Comparison of ENCODE assay signal across 9 cellular contexts in genomic region chr2:67650292-67651133, GRCh38.
DNase-seq lines count a peak whose midpoint lies in the region.
"Had no signal": no experiment of that assay in that cellular context is flagged by ENCODE, and none has a peak within 500 bp of the region (broad histone marks: within the 10 kb centered on the region; RNA-seq: fewer than 3 reads in every experiment).

No MANE protein-coding gene starts in this region.

- no peaks in the 10 kb centered on the region for H3K36me3 ChIP-seq in skeletal muscle tissue (ENCODE audit: control insufficient read depth in 3 of 3, insufficient read depth in 3 of 3, low read length in 3 of 3)

- peaks cover 0 to 4% (median 0%) of the 10 kb centered on the region in 3 donors for H3K9me3 ChIP-seq in skeletal muscle tissue (ENCODE audit: control insufficient read depth in 3 of 3, low read length in 3 of 3)

- peak overlapping the region in 3 of 5 donors; percentile 33 to 61 (median 42) for H3K4me3 Mint-ChIP-seq in immature natural killer cell
- H3K4me3 Mint-ChIP-seq: dendritic cell treated with granulocyte-macrophage colony-stimulating factor and Interleukin-4, amounts not matched to agents 40 ng/mL and 50 ng/mL, for 4 days had no signal

- H3K9me3 Mint-ChIP-seq in immature natural killer cell, result peaks cover 2 to 6% (median 5%) of the 10 kb centered on the region in 6 donors

- peak overlapping the region; percentile 81 for H3K27ac ChIP-seq in skeletal muscle tissue (ENCODE audit: low read depth, low read length)

- H3K4me1 ChIP-seq in skeletal muscle tissue (ENCODE audit: control insufficient read depth in 3 of 3, insufficient read depth in 3 of 3, low read length in 3 of 3), result peaks cover 18 to 24% (median 23%) of the 10 kb centered on the region in 3 donors

- H3K36me3 Mint-ChIP-seq in immature natural killer cell, result peaks cover 0 to 7% (median 0%) of the 10 kb centered on the region in 3 donors

- H3K27me3 Mint-ChIP-seq in immature natural killer cell (ENCODE audit: low read depth in 3 of 3), result peaks cover 0 to 4% (median 0%) of the 10 kb centered on the region in 3 donors
- H3K27me3 Mint-ChIP-seq: dendritic cell treated with granulocyte-macrophage colony-stimulating factor and Interleukin-4, amounts not matched to agents 40 ng/mL and 50 ng/mL, for 4 days had no signal

- H3K27ac Mint-ChIP-seq in immature natural killer cell, result peak overlapping the region in 1 of 6 donors; percentile 29
- H3K27ac Mint-ChIP-seq: dendritic cell treated with granulocyte-macrophage colony-stimulating factor and Interleukin-4, amounts not matched to agents 40 ng/mL and 50 ng/mL, for 4 days had no signal

- peak; percentile 11 for DNase-seq in stimulated activated CD4-positive, alpha-beta T cell treated with anti-CD3 and anti-CD28 coated beads, Interleukin-15, amount 100 ng/mL, for 24 hours
- no peak for DNase-seq in stimulated activated CD4-positive, alpha-beta T cell treated with anti-CD3 and anti-CD28 coated beads, Interleukin-12 subunit alpha, Interleukin-12 subunit beta, amount 100 ng/mL, for 4 hours
- peak; percentile 43 to 69 for DNase-seq in NCI-H524 (lab: John Stamatoyannopoulos, UW)
- DNase-seq in brain pericyte (ENCODE audit: low read depth, low spot score), result peak; percentile 49
- DNase-seq in immature natural killer cell, result peak; percentile 31 to 52 (median 50)
- DNase-seq in DMS79 (lab: John Stamatoyannopoulos, UW), result no peak
- no peak for DNase-seq in GDM1 (lab: John Stamatoyannopoulos, UW)

- peak overlapping the region in 1 of 3 donors; percentile 4 for H3K4me3 ChIP-seq in skeletal muscle tissue (ENCODE audit: low read length in 3 of 3)

- H3K4me1 Mint-ChIP-seq in immature natural killer cell, result peaks cover 32 to 35% of the 10 kb centered on the region in 2 donors

- H3K9ac ChIP-seq in skeletal muscle tissue (ENCODE audit: low read depth in 1 of 3, low read length in 3 of 3), result peak overlapping the region in 2 of 3 donors; percentile 52 to 65

- no peaks in the 10 kb centered on the region for H3K27me3 ChIP-seq in skeletal muscle tissue (ENCODE audit: control insufficient read depth in 3 of 3, insufficient read depth in 3 of 3, low read length in 3 of 3)

Comparison
In these comparisons a context has a peak if more than half of its experiments do, and no peak if none do; other contexts are left out.
1. DNase-seq: peak in stimulated activated CD4-positive, alpha-beta T cell treated with anti-CD3 and anti-CD28 coated beads, Interleukin-15, amount 100 ng/mL, for 24 hours (single experiment), NCI-H524 (2 of 2), brain pericyte (single experiment) and immature natural killer cell (3 of 3); none in stimulated activated CD4-positive, alpha-beta T cell treated with anti-CD3 and anti-CD28 coated beads, Interleukin-12 subunit alpha, Interleukin-12 subunit beta, amount 100 ng/mL, for 4 hours (single experiment), DMS79 (single experiment) and GDM1 (single experiment).